Comparison of ENCODE assay signal across 1 cellular context in the genomic region with DNA sequence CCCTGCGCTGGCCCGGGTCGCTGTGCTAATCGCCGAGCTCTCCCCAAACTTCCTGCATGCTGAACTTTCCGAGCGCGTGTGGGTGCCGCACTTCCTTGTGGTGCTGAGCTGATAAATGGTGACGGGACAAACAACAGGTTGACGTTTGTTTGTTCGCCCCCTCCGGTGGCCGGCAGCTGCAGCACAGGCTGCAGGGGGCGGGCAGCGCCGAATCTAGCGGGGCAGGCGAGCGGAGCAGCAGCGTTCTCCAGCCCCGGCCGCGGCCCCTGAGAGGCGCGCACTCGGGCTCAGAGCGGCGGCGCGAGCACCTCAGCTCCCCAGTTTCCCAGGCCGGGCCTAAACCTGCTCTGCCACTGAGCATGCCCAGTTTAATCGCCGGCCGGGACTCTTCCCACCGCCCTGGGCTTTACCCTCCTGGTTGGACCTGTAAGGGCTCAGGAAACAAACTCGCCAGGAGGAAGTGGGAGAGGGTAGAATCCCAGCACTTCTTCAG.
A peak's percentile ranks its signal among the peaks of the same experiment; 100 is the strongest.
TF ChIP-seq lines count a peak whose summit lies in the region.

TSS of gene PDGFD (minus strand) at position 120 of the 493 bp plus-strand sequence.

TF ChIP-seq in HepG2, 621 proteins besides CTCF, POLR2A, EP300 and RAD21 (continued from another document and continues in another):
- TF ChIP-seq ZNF382 (CRISPR knock-in tag; IDR thresholded peaks at IDR 0.05; ENCODE audit: borderline replicate concordance), result no peak
- no peak for TF ChIP-seq TARDBP (CRISPR knock-in tag; IDR thresholded peaks at IDR 0.05)
- TF ChIP-seq, protein P1, sequence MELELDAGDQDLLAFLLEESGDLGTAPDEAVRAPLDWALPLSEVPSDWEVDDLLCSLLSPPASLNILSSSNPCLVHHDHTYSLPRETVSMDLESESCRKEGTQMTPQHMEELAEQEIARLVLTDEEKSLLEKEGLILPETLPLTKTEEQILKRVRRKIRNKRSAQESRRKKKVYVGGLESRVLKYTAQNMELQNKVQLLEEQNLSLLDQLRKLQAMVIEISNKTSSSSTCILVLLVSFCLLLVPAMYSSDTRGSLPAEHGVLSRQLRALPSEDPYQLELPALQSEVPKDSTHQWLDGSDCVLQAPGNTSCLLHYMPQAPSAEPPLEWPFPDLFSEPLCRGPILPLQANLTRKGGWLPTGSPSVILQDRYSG (CRISPR knock-in tag; IDR thresholded peaks at IDR 0.05), result no peak
- TF ChIP-seq ZNF337 (CRISPR knock-in tag; IDR thresholded peaks at IDR 0.05; ENCODE audit: borderline replicate concordance, low read depth), result no peak
- 0 out of 2 replicates have a peak, but pooled peaks have one; percentile 28 for TF ChIP-seq ZNF350 (CRISPR knock-in tag; IDR thresholded peaks at IDR 0.05; ENCODE audit: borderline replicate concordance, low read depth)
- 0 out of 2 replicates have a peak, but pooled peaks have one; percentile 36 for TF ChIP-seq RNF2 (conservative IDR thresholded peaks at IDR 0.05; ENCODE audit: low read depth)
- no peak for TF ChIP-seq CCDC6 (CRISPR knock-in tag; IDR thresholded peaks at IDR 0.05)
- TF ChIP-seq HOXA3 (CRISPR knock-in tag; IDR thresholded peaks at IDR 0.05), result 0 out of 2 replicates have a peak, but pooled peaks have one; percentile 25
- TF ChIP-seq FOXO1 (CRISPR knock-in tag; IDR thresholded peaks at IDR 0.05), result peak; percentile 30; the same call in 1 of the 2 replicates
- TF ChIP-seq GABPB1 (CRISPR knock-in tag; IDR thresholded peaks at IDR 0.05), result peak; percentile 69; the same call in 1 of the 2 replicates
- no peak for TF ChIP-seq AHR (CRISPR knock-in tag; IDR thresholded peaks at IDR 0.05)
- TF ChIP-seq, protein P2, sequence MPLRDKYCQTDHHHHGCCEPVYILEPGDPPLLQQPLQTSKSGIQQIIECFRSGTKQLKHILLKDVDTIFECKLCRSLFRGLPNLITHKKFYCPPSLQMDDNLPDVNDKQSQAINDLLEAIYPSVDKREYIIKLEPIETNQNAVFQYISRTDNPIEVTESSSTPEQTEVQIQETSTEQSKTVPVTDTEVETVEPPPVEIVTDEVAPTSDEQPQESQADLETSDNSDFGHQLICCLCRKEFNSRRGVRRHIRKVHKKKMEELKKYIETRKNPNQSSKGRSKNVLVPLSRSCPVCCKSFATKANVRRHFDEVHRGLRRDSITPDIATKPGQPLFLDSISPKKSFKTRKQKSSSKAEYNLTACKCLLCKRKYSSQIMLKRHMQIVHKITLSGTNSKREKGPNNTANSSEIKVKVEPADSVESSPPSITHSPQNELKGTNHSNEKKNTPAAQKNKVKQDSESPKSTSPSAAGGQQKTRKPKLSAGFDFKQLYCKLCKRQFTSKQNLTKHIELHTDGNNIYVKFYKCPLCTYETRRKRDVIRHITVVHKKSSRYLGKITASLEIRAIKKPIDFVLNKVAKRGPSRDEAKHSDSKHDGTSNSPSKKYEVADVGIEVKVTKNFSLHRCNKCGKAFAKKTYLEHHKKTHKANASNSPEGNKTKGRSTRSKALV (CRISPR knock-in tag; IDR thresholded peaks at IDR 0.05), result peak; percentile 96
- TF ChIP-seq, protein P3, sequence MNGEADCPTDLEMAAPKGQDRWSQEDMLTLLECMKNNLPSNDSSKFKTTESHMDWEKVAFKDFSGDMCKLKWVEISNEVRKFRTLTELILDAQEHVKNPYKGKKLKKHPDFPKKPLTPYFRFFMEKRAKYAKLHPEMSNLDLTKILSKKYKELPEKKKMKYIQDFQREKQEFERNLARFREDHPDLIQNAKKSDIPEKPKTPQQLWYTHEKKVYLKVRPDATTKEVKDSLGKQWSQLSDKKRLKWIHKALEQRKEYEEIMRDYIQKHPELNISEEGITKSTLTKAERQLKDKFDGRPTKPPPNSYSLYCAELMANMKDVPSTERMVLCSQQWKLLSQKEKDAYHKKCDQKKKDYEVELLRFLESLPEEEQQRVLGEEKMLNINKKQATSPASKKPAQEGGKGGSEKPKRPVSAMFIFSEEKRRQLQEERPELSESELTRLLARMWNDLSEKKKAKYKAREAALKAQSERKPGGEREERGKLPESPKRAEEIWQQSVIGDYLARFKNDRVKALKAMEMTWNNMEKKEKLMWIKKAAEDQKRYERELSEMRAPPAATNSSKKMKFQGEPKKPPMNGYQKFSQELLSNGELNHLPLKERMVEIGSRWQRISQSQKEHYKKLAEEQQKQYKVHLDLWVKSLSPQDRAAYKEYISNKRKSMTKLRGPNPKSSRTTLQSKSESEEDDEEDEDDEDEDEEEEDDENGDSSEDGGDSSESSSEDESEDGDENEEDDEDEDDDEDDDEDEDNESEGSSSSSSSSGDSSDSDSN (CRISPR knock-in tag; IDR thresholded peaks at IDR 0.05), result peak; percentile 88
- TF ChIP-seq, protein P4, sequence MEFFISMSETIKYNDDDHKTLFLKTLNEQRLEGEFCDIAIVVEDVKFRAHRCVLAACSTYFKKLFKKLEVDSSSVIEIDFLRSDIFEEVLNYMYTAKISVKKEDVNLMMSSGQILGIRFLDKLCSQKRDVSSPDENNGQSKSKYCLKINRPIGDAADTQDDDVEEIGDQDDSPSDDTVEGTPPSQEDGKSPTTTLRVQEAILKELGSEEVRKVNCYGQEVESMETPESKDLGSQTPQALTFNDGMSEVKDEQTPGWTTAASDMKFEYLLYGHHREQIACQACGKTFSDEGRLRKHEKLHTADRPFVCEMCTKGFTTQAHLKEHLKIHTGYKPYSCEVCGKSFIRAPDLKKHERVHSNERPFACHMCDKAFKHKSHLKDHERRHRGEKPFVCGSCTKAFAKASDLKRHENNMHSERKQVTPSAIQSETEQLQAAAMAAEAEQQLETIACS (CRISPR knock-in tag; IDR thresholded peaks at IDR 0.05), result peak; percentile 74
- TF ChIP-seq PHF21A (CRISPR knock-in tag; IDR thresholded peaks at IDR 0.05), result peak; percentile 69
- TF ChIP-seq, protein P5, sequence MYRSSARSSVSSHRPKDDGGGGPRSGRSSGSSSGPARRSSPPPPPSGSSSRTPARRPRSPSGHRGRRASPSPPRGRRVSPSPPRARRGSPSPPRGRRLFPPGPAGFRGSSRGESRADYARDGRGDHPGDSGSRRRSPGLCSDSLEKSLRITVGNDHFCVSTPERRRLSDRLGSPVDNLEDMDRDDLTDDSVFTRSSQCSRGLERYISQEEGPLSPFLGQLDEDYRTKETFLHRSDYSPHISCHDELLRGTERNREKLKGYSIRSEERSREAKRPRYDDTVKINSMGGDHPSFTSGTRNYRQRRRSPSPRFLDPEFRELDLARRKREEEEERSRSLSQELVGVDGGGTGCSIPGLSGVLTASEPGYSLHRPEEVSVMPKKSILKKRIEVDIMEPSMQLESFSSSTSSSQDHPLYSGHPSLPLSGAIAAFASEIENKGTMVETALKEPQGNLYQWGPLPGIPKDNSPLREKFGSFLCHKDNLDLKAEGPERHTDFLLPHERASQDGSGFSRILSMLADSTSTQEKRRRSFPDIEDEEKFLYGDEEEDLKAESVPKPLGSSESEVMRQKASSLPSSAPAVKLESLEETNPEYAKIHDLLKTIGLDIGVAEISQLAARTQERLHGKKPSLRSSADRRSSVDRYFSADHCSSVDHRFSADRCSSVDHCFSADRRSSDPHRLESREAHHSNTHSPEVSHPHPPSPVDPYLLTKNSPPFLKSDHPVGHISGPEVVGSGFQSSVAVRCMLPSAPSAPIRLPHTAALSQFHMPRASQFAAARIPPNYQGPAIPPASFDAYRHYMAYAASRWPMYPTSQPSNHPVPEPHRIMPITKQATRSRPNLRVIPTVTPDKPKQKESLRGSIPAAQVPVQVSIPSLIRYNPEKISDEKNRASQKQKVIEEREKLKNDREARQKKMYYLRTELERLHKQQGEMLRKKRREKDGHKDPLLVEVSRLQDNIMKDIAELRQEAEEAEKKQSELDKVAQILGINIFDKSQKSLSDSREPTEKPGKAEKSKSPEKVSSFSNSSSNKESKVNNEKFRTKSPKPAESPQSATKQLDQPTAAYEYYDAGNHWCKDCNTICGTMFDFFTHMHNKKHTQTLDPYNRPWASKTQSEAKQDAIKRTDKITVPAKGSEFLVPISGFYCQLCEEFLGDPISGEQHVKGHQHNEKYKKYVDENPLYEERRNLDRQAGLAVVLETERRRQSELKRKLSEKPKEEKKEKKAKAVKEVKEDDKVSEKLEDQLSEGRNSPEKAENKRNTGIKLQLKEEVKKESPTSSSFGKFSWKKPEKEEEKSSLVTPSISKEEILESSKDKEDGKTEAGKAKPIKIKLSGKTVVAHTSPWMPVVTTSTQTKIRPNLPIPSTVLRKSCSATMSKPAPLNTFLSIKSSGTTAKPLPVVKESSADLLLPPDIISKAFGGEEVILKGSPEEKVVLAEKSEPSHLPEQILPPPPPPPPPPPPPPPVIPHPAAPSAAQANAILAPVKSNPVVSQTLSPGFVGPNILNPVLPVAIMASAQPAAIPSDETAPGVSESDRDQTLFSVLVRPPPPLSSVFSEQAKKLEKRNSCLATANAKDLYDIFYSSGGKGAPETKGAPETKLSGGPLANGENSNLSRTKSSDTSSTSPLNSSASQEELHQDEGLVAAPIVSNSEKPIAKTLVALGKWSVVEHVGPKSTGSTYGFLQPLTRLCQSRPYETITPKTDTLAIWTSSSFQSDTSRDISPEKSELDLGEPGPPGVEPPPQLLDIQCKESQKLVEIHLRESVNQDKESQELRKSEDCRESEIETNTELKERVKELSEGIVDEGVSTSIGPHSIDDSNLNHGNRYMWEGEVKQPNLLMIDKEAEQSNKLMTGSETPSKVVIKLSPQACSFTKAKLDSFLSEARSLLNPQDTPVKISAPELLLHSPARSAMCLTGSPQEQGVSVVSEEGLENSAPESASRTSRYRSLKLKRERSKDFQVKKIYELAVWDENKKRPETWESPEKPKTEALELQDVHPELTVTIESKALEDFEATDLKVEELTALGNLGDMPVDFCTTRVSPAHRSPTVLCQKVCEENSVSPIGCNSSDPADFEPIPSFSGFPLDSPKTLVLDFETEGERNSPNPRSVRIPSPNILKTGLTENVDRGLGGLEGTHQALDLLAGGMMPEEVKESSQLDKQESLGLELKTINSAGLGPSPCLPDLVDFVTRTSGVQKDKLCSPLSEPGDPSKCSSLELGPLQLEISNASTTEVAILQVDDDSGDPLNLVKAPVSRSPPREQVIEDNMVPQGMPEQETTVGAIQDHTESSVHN (CRISPR knock-in tag; IDR thresholded peaks at IDR 0.05), result 0 out of 2 replicates have a peak, but pooled peaks have one; percentile 41
- TF ChIP-seq LCORL (IDR thresholded peaks at IDR 0.05), result no peak
- peak; percentile 71 for TF ChIP-seq LCORL (CRISPR knock-in tag; IDR thresholded peaks at IDR 0.05)
- TF ChIP-seq FOXP4 (CRISPR knock-in tag; IDR thresholded peaks at IDR 0.05), result peak; percentile 71
- TF ChIP-seq CBX5 (CRISPR knock-in tag; IDR thresholded peaks at IDR 0.05; ENCODE audit: borderline replicate concordance), result peak; percentile 23; the same call in 1 of the 2 replicates
- TF ChIP-seq ARID4A (CRISPR knock-in tag; IDR thresholded peaks at IDR 0.05; ENCODE audit: borderline replicate concordance), result peak; percentile 28; the same call in 1 of the 2 replicates
- peak; percentile 20; the same call in 1 of the 2 replicates for TF ChIP-seq FOSL2 (CRISPR knock-in tag; IDR thresholded peaks at IDR 0.05)
- TF ChIP-seq, protein P6, sequence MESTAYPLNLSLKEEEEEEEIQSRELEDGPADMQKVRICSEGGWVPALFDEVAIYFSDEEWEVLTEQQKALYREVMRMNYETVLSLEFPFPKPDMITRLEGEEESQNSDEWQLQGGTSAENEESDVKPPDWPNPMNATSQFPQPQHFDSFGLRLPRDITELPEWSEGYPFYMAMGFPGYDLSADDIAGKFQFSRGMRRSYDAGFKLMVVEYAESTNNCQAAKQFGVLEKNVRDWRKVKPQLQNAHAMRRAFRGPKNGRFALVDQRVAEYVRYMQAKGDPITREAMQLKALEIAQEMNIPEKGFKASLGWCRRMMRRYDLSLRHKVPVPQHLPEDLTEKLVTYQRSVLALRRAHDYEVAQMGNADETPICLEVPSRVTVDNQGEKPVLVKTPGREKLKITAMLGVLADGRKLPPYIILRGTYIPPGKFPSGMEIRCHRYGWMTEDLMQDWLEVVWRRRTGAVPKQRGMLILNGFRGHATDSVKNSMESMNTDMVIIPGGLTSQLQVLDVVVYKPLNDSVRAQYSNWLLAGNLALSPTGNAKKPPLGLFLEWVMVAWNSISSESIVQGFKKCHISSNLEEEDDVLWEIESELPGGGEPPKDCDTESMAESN (CRISPR knock-in tag; conservative IDR thresholded peaks at IDR 0.05), result 0 out of 2 replicates have a peak, but pooled peaks have one; percentile 47
- peak; percentile 58; the same call in 1 of the 2 replicates for TF ChIP-seq KDM5B (CRISPR knock-in tag; IDR thresholded peaks at IDR 0.05; ENCODE audit: borderline replicate concordance)
